Comparison of ENCODE assay signal across 31 cellular contexts in the genomic region with DNA sequence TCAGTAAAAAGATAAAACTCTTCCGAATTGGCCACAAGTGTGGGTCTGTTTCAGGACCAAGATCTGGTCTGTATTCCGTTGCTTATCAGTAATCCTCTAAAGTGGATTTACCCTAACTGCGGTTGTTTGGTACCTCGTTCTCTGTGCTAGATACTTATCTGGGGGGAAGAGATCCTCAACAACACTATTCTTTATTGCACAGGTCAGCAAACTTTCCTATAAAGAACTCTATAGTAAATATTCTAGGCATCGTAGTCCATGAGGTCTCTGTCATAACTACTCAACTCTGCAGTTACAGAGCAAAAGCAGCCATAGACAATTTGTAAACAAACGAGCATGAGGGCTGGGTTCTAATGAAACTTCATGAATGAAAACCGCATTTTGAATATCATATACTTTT.
"Had no signal": no experiment of that assay in that cellular context is flagged by ENCODE, and none has a peak within 500 bp of the region (broad histone marks: within the 10 kb centered on the region; RNA-seq: fewer than 3 reads in every experiment).

No MANE protein-coding gene starts in this region.

- H3K9me3 Mint-ChIP-seq: activated B cell treated with CpG ODN at 0.5 μM for 24 hours; activated CD8-positive, alpha-beta T cell treated with anti-CD3 and anti-CD28 coated beads for 36 hours; activated T-helper 17 cell treated with anti-CD3 and anti-CD28 coated beads, Interleukin-2, amount 50 U/mL, for 72 hours; T-helper 2 cell treated with Interferon-gamma antibody and Interleukin-4, amounts not matched to agents 5 μg/mL and 100 μg/mL, for 36 hours had no signal

- H3K4me3 Mint-ChIP-seq: activated B cell treated with CpG ODN at 0.5 μM for 24 hours; activated CD8-positive, alpha-beta T cell treated with anti-CD3 and anti-CD28 coated beads for 36 hours; activated naive CD8-positive, alpha-beta T cell; activated T-helper 17 cell treated with anti-CD3 and anti-CD28 coated beads, Interleukin-2, amount 50 U/mL, for 72 hours; T-helper 17 cell; T-helper 2 cell treated with Interferon-gamma antibody and Interleukin-4, amounts not matched to agents 5 μg/mL and 100 μg/mL, for 36 hours had no signal

- DNase-seq: activated B cell treated with CpG ODN at 0.5 μM for 24 hours; activated CD4-positive, alpha-beta T cell treated with anti-CD3 and anti-CD28 coated beads for 48 hours; activated CD4-positive, alpha-beta T cell treated with anti-CD3 and anti-CD28 coated beads, Interleukin-2, amount 50 U/mL, for 1 hour; activated CD4-positive, alpha-beta T cell treated with anti-CD3 and anti-CD28 coated beads, Interleukin-2, amount 50 U/mL, for 48 hours; activated CD8-positive, alpha-beta memory T cell treated with anti-CD3 and anti-CD28 coated beads for 24 hours; activated CD8-positive, alpha-beta T cell treated with anti-CD3 and anti-CD28 coated beads for 36 hours; activated effector memory CD4-positive, alpha-beta T cell treated with Interleukin-2 at 50 U/mL for 16 hours; activated gamma-delta T cell treated with Interleukin-2 at 50 U/mL for 16 hours; activated naive CD4-positive, alpha-beta T cell treated with anti-CD3 and anti-CD28 coated beads, Interleukin-2, amount 50 U/mL, for 16 hours; activated naive CD4-positive, alpha-beta T cell treated with Interleukin-2 at 50 U/mL for 16 hours; amniotic stem cell; anterior cingulate cortex; body of pancreas; central memory CD4-positive, alpha-beta T cell; cerebellar nuclear complex; colonic mucosa; effector CD8-positive, alpha-beta T cell; gastrocnemius medialis; glutamatergic neuron; heart left ventricle; T-helper 1 cell; T-helper 17 cell; T1000; WERI-Rb-1 had no signal

- H3K36me3 ChIP-seq: cardiac muscle cell, colonic mucosa, gastrocnemius medialis, heart left ventricle, WERI-Rb-1 had no signal

- H3K36me3 Mint-ChIP-seq: activated naive CD8-positive, alpha-beta T cell had no signal

- H3K4me3 ChIP-seq: body of pancreas, cardiac muscle cell, colonic mucosa, gastrocnemius medialis, heart left ventricle had no signal

- H3K27me3 ChIP-seq: body of pancreas, cardiac muscle cell, colonic mucosa, foreskin keratinocyte, gastrocnemius medialis had no signal

- H3K4me1 Mint-ChIP-seq: activated B cell treated with CpG ODN at 0.5 μM for 24 hours; activated T-helper 17 cell treated with anti-CD3 and anti-CD28 coated beads, Interleukin-2, amount 50 U/mL, for 72 hours; T-helper 17 cell had no signal

- H3K9me3 ChIP-seq: body of pancreas, colonic mucosa, gastrocnemius medialis, heart left ventricle had no signal

- ATAC-seq: activated CD4-positive, CD25-positive, alpha-beta regulatory T cell treated with anti-CD3 and anti-CD28 coated beads, Interleukin-2, amount 50 U/mL, for 24 hours; activated CD8-positive, alpha-beta T cell treated with anti-CD3 and anti-CD28 coated beads for 36 hours; activated T-helper 17 cell treated with anti-CD3 and anti-CD28 coated beads, Interleukin-2, amount 50 U/mL, for 72 hours; body of pancreas; esophagus mucosa; gastrocnemius medialis; heart left ventricle; T-helper 17 cell had no signal

- H3K27me3 Mint-ChIP-seq: activated CD8-positive, alpha-beta T cell treated with anti-CD3 and anti-CD28 coated beads for 36 hours had no signal

- H3K4me1 ChIP-seq: body of pancreas, colonic mucosa, gastrocnemius medialis, heart left ventricle had no signal

- H3K27ac ChIP-seq: body of pancreas, cardiac muscle cell, colonic mucosa, foreskin keratinocyte, gastrocnemius medialis, heart left ventricle, WERI-Rb-1 had no signal
